ENCODE assay signal across 1 cellular context in genomic region chr6:41780623-41781301, GRCh38.
TF ChIP-seq lines count a peak whose summit lies in the region.

A gene with protein sequence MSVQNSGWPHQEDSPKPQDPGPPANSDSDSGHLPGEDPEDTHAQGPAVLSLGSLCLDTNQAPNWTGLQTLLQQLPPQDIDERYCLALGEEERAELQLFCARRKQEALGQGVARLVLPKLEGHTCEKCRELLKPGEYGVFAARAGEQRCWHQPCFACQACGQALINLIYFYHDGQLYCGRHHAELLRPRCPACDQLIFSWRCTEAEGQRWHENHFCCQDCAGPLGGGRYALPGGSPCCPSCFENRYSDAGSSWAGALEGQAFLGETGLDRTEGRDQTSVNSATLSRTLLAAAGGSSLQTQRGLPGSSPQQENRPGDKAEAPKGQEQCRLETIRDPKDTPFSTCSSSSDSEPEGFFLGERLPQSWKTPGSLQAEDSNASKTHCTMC (plus strand): TSS chr6:41780782. CDS start chr6:41783474, 2,692 bp downstream.

TF ChIP-seq in SK-N-SH treated with all-trans-retinoic acid at 6 μM for 48 hours, 23 proteins besides CTCF, POLR2A, EP300 and RAD21 (continued from another document):
- TF ChIP-seq OSR1 (CRISPR knock-in tag; IDR thresholded peaks at IDR 0.05) = no peak
